ENCODE assay signal across 32 cellular contexts in genomic region chr9:4510546-4511322, GRCh38. TPM values are rescaled to one million over a fixed set of nuclear protein-coding genes. Genes with fewer than 3 reads are reported as not detected.
DNase-seq lines count a peak whose midpoint lies in the region; ATAC-seq and TF ChIP-seq lines count a peak whose summit lies in the region.
"Had no signal": no experiment of that assay in that cellular context is flagged by ENCODE, and none has a peak within 500 bp of the region (broad histone marks: within the 10 kb centered on the region; RNA-seq: fewer than 3 reads in every experiment).

No MANE protein-coding gene starts in this region.

- H2AFZ ChIP-seq in hepatocyte (no peak overlapping the region), osteoblast (ENCODE audit: low read length) (no peak overlapping the region)

- no peak overlapping the region for H3K9ac ChIP-seq in endodermal cell (ENCODE audit: extremely low read depth, low read length, poor library complexity, severe bottlenecking)

- no peaks in the 10 kb centered on the region for H3K36me3 ChIP-seq in hepatocyte (replicated peaks; ENCODE audit: insufficient read depth, low read depth)
- H3K36me3 ChIP-seq in osteoblast (ENCODE audit: insufficient read depth, low read length) = no peaks in the 10 kb centered on the region
- H3K36me3 ChIP-seq in endodermal cell (ENCODE audit: control insufficient read depth, insufficient read depth, low read length) = peaks cover 29% of the 10 kb centered on the region
- H3K36me3 ChIP-seq in upper lobe of right lung = no peaks in the 10 kb centered on the region
- H3K36me3 ChIP-seq: brain microvascular endothelial cell, left lung, MG63, neutrophil had no signal

- no peaks in the 10 kb centered on the region for H3K9me3 Mint-ChIP-seq in T-helper 2 cell treated with Interferon-gamma antibody and Interleukin-4, amounts not matched to agents 5 μg/mL and 100 μg/mL, for 36 hours
- H3K9me3 Mint-ChIP-seq in endodermal cell = peaks cover 2% of the 10 kb centered on the region
- H3K9me3 Mint-ChIP-seq: activated naive CD4-positive, alpha-beta T cell treated with anti-CD3 and anti-CD28 coated beads, Interleukin-2, amount 50 U/mL, for 24 hours; activated T-helper 2 cell treated with anti-CD3 and anti-CD28 coated beads, Interferon-gamma antibody, Interleukin-2, Interleukin-4, amounts not matched to agents 10 μg/mL and 5 μg/mL and 100 μg/mL, durations not matched to agents 14 hours and 24 hours and 36 hours; stimulated activated memory B cell treated with anti-CD40 and anti-IgM and Interleukin-4, amounts not matched to agents 10 μg/mL and 1 μg/mL and 100 μg/mL, for 72 hours had no signal

- H3K9me3 ChIP-seq in hepatocyte (ENCODE audit: low read depth) (no peaks in the 10 kb centered on the region), osteoblast (ENCODE audit: low read depth, low read length) (no peaks in the 10 kb centered on the region), endodermal cell (ENCODE audit: control insufficient read depth, low read length) (peaks cover 9% of the 10 kb centered on the region), upper lobe of right lung (no peaks in the 10 kb centered on the region)
- H3K9me3 ChIP-seq: left lung, MG63, neutrophil, psoas muscle had no signal

- no peak overlapping the region for H3K27ac Mint-ChIP-seq in T-helper 2 cell treated with Interferon-gamma antibody and Interleukin-4, amounts not matched to agents 5 μg/mL and 100 μg/mL, for 36 hours
- H3K27ac Mint-ChIP-seq in endodermal cell = no peak overlapping the region
- H3K27ac Mint-ChIP-seq: activated naive CD4-positive, alpha-beta T cell treated with anti-CD3 and anti-CD28 coated beads, Interleukin-2, amount 50 U/mL, for 24 hours; activated T-helper 2 cell treated with anti-CD3 and anti-CD28 coated beads, Interferon-gamma antibody, Interleukin-2, Interleukin-4, amounts not matched to agents 10 μg/mL and 5 μg/mL and 100 μg/mL, durations not matched to agents 14 hours and 24 hours and 36 hours; H9; naive B cell; stimulated activated memory B cell treated with anti-CD40 and anti-IgM and Interleukin-4, amounts not matched to agents 10 μg/mL and 1 μg/mL and 100 μg/mL, for 72 hours had no signal

- no peaks in the 10 kb centered on the region for H3K36me3 Mint-ChIP-seq in T-helper 2 cell treated with Interferon-gamma antibody and Interleukin-4, amounts not matched to agents 5 μg/mL and 100 μg/mL, for 36 hours (ENCODE audit: low read depth)
- no peaks in the 10 kb centered on the region for H3K36me3 Mint-ChIP-seq in endodermal cell (ENCODE audit: low read depth)
- H3K36me3 Mint-ChIP-seq: activated naive CD4-positive, alpha-beta T cell treated with anti-CD3 and anti-CD28 coated beads, Interleukin-2, amount 50 U/mL, for 24 hours; CD4-positive, CD25-positive, alpha-beta regulatory T cell; naive B cell; stimulated activated memory B cell treated with anti-CD40 and anti-IgM and Interleukin-4, amounts not matched to agents 10 μg/mL and 1 μg/mL and 100 μg/mL, for 72 hours had no signal

- H3K79me2 ChIP-seq in hepatocyte (peaks cover 21% of the 10 kb centered on the region), osteoblast (ENCODE audit: insufficient read depth, low read length) (no peaks in the 10 kb centered on the region)

- ATAC-seq in GM21825 (IDR thresholded peaks at IDR 0.05; ENCODE audit: unreplicated experiment) (no peak), upper lobe of right lung (no peak)
- ATAC-seq: left lung; Panc1; psoas muscle; stimulated activated memory B cell treated with anti-CD40 and anti-IgM and Interleukin-4, amounts not matched to agents 10 μg/mL and 1 μg/mL and 100 μg/mL, for 72 hours had no signal

- H3K4me1 ChIP-seq in hepatocyte (ENCODE audit: insufficient read depth) (peaks cover 36% of the 10 kb centered on the region), osteoblast (ENCODE audit: insufficient read depth, low read length) (peaks cover 41% of the 10 kb centered on the region), endodermal cell (ENCODE audit: control insufficient read depth, insufficient read depth, low read length) (peaks cover 21% of the 10 kb centered on the region), upper lobe of right lung (no peaks in the 10 kb centered on the region)
- H3K4me1 ChIP-seq: left lung, psoas muscle had no signal

- WGBS in hepatocyte (ENCODE audit: low lambda C conversion rate, missing lambda C conversion rate) = 75% methylated on average over 4 of the region's 4 CpGs
- 95 to 100% methylated on average over 1 to 4 of the region's 4 CpGs for WGBS in endodermal cell (ENCODE audit: insufficient coverage in 1 of 2, insufficient read length in 1 of 2), 2 experiments

- H4K20me1 ChIP-seq in hepatocyte (ENCODE audit: insufficient read depth, poor library complexity, severe bottlenecking) (no peaks in the 10 kb centered on the region), osteoblast (ENCODE audit: insufficient read depth, low read length) (peaks cover 5% of the 10 kb centered on the region)

- in situ Hi-C loops in Caki2 (cut with HindIII; ENCODE audit: low pct_unique_long_range_greater_than_20kb, low sequenced_read_pairs) = no loop called here

- DNase-seq in Caki2 (ENCODE audit: low read depth) (peak; percentile 30), NCI-H146 (lab: John Stamatoyannopoulos, UW) (peak; percentile 34), hepatocyte (ENCODE audit: low spot score) (peak; percentile 44), osteoblast (ENCODE audit: insufficient read length, low spot score, missing footprints) (peak; percentile 45), endodermal cell (no peak), upper lobe of right lung (no peak)
- no peak for DNase-seq in T-helper 2 cell treated with Interferon-gamma antibody and Interleukin-4, amounts not matched to agents 5 μg/mL and 100 μg/mL, for 36 hours (ENCODE audit: low spot score)
- DNase-seq: activated CD4-positive, alpha-beta T cell treated with anti-CD3 and anti-CD28 coated beads for 1 hour; amniotic stem cell; brain microvascular endothelial cell; CD4-positive, CD25-positive, alpha-beta regulatory T cell; H9; hypothalamus; KBM-7; left lung; mesendoderm; MG63; naive B cell; NCI-H1417 treated with DMSO at 0.1 percent for 48 hours; NCI-H2081 treated with DMSO at 0.1 percent for 48 hours; NCI-H2227 treated with DMSO at 0.1 percent for 48 hours; NCI-H526 treated with DMSO at 0.1 percent for 48 hours; psoas muscle; SHP77 treated with DMSO at 0.1 percent for 48 hours had no signal

- no peak overlapping the region for H3K4me3 Mint-ChIP-seq in T-helper 2 cell treated with Interferon-gamma antibody and Interleukin-4, amounts not matched to agents 5 μg/mL and 100 μg/mL, for 36 hours
- H3K4me3 Mint-ChIP-seq in endodermal cell = no peak overlapping the region
- H3K4me3 Mint-ChIP-seq: activated naive CD4-positive, alpha-beta T cell treated with anti-CD3 and anti-CD28 coated beads, Interleukin-2, amount 50 U/mL, for 24 hours; CD4-positive, CD25-positive, alpha-beta regulatory T cell; H9; naive B cell; stimulated activated memory B cell treated with anti-CD40 and anti-IgM and Interleukin-4, amounts not matched to agents 10 μg/mL and 1 μg/mL and 100 μg/mL, for 72 hours had no signal

- no peaks in the 10 kb centered on the region for H3K4me1 Mint-ChIP-seq in T-helper 2 cell treated with Interferon-gamma antibody and Interleukin-4, amounts not matched to agents 5 μg/mL and 100 μg/mL, for 36 hours (ENCODE audit: low read depth)
- H3K4me1 Mint-ChIP-seq in endodermal cell = peaks cover 61% of the 10 kb centered on the region
- H3K4me1 Mint-ChIP-seq: activated naive CD4-positive, alpha-beta T cell treated with anti-CD3 and anti-CD28 coated beads, Interleukin-2, amount 50 U/mL, for 24 hours; naive B cell; stimulated activated memory B cell treated with anti-CD40 and anti-IgM and Interleukin-4, amounts not matched to agents 10 μg/mL and 1 μg/mL and 100 μg/mL, for 72 hours had no signal

- TF ChIP-seq CTCF in hepatocyte (IDR thresholded peaks at IDR 0.05; ENCODE audit: poor library complexity) (no peak), osteoblast (IDR thresholded peaks at IDR 0.05; ENCODE audit: extremely low read depth, low read depth, low read length) (no peak), endodermal cell (conservative IDR thresholded peaks at IDR 0.05) (no peak), upper lobe of right lung (IDR thresholded peaks at IDR 0.05) (no peak)

- H3K4me2 ChIP-seq in hepatocyte (no peak overlapping the region), osteoblast (ENCODE audit: insufficient read depth, low read length) (no peak overlapping the region)

- H3K27me3 ChIP-seq in hepatocyte = no peaks in the 10 kb centered on the region
- no peaks in the 10 kb centered on the region for H3K27me3 ChIP-seq in osteoblast (ENCODE audit: insufficient read depth, low read length)
- no peaks in the 10 kb centered on the region for H3K27me3 ChIP-seq in endodermal cell (ENCODE audit: control insufficient read depth, insufficient read depth, low read length, poor library complexity, severe bottlenecking)
- H3K27me3 ChIP-seq in upper lobe of right lung = no peaks in the 10 kb centered on the region
- H3K27me3 ChIP-seq: brain microvascular endothelial cell, left lung, MG63 had no signal

- H3K27ac ChIP-seq in hepatocyte (peak overlapping the region; percentile 87), osteoblast (ENCODE audit: low read depth, low read length) (no peak overlapping the region), endodermal cell (ENCODE audit: low read depth, low read length) (no peak overlapping the region), upper lobe of right lung (no peak overlapping the region)
- H3K27ac ChIP-seq: epithelial cell of prostate, left lung, neutrophil, psoas muscle had no signal

- peaks cover 2% of the 10 kb centered on the region for H3K27me3 Mint-ChIP-seq in T-helper 2 cell treated with Interferon-gamma antibody and Interleukin-4, amounts not matched to agents 5 μg/mL and 100 μg/mL, for 36 hours (ENCODE audit: low read depth)
- H3K27me3 Mint-ChIP-seq in endodermal cell (ENCODE audit: insufficient read depth) = peaks cover 1% of the 10 kb centered on the region
- H3K27me3 Mint-ChIP-seq: activated naive CD4-positive, alpha-beta T cell treated with anti-CD3 and anti-CD28 coated beads, Interleukin-2, amount 50 U/mL, for 24 hours; CD4-positive, CD25-positive, alpha-beta regulatory T cell; stimulated activated memory B cell treated with anti-CD40 and anti-IgM and Interleukin-4, amounts not matched to agents 10 μg/mL and 1 μg/mL and 100 μg/mL, for 72 hours had no signal

- H3K4me3 ChIP-seq in hepatocyte (no peak overlapping the region), osteoblast (ENCODE audit: insufficient read depth, low read length) (no peak overlapping the region), endodermal cell (ENCODE audit: low read length) (no peak overlapping the region), upper lobe of right lung (no peak overlapping the region)
- H3K4me3 ChIP-seq: left lung, MG63, psoas muscle had no signal

- intact Hi-C loops in upper lobe of right lung (cut with DNase I) = no loop called here

- no peaks in the 10 kb centered on the region for H3K9me2 ChIP-seq in hepatocyte (replicated peaks; ENCODE audit: insufficient read depth)

RNA-seq across cellular contexts. Expression of gene SLC1A1, which starts 20.5 kb away (rescaled TPM):
- 39.8 and 41.6 TPM in 2 replicates for total RNA-seq in Caki2 (2014; rRNA removed; shearing (Covaris generic); ENCODE audit: low replicate concordance)
- total RNA-seq in hepatocyte = 50.7 and 52.9 TPM in 2 replicates
- polyA plus RNA-seq in hepatocyte = 27.7 and 36.1 TPM in 2 replicates
- total RNA-seq in osteoblast = 20.0 and 25.7 TPM in 2 replicates
- total RNA-seq in endodermal cell = 10 to 100 TPM in 1 of 2 donors, 1 to 10 TPM in 1; 5.5 to 11.3 TPM
- polyA plus RNA-seq in endodermal cell (2013, experiment 1 of 2) = 9.8 TPM
- 10.8 TPM for polyA plus RNA-seq in endodermal cell (2013, experiment 2 of 2)
- 52.7 TPM for total RNA-seq in upper lobe of right lung
- total RNA-seq: activated T-helper 2 cell treated with anti-CD3 and anti-CD28 coated beads, Interferon-gamma antibody, Interleukin-2, Interleukin-4, amounts not matched to agents 10 μg/mL and 5 μg/mL and 100 μg/mL, durations not matched to agents 14 hours and 24 hours and 36 hours; T-helper 2 cell treated with Interferon-gamma antibody and Interleukin-4, amounts not matched to agents 100 ng/mL and 5 ng/mL, for 36 hours had no signal

Comparison
In these comparisons a context has a peak if more than half of its experiments do, and no peak if none do; other contexts are left out.
1. DNase-seq: peak in Caki2 (single experiment), NCI-H146 (single experiment), hepatocyte (single experiment) and osteoblast (single experiment); none in T-helper 2 cell treated with Interferon-gamma antibody and Interleukin-4, amounts not matched to agents 5 μg/mL and 100 μg/mL, for 36 hours (single experiment), endodermal cell (single experiment) and upper lobe of right lung (single experiment).